In the genomic region with DNA sequence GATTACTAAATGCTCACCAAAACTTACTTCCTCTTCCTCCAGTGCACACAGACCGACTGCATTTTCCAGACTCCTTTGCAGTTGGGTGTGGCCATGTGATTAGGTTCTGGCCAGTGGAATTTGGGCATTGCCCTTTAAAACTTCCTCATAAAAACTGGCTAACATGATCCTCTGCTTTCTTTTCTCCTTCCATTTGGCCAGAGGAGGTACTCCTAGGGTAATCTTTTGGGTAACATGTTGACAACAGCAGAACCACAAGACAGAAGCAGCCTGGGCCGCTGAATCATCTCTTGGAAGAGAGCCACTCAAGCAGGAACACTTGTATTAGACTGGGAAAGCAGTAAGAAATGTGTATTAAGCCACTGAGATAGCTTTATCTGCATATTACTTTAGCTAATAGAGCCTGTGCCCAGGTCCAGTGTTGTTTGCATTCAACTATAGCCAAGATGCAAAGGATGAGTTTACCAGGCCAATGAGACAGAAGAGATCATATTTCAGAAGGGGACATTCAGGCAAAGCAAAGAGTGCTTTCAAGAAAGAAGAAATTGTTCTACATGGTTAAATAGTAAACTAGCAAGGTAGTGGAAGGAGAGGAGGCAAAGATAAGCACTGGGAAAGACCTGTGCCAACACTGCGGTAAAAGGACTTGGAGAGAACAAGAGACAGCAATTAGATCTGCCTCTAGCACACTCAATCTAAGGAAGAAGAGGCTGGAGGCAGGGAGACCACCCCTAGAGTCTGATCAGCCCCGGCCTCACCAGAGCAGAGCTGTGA, we compare ENCODE assay signal across 9 cellular contexts.
A peak's percentile ranks its signal among the peaks of the same experiment; 100 is the strongest.
DNase-seq lines count a peak whose midpoint lies in the region; ATAC-seq, FAIRE-seq and TF ChIP-seq lines count a peak whose summit lies in the region.
"Had no signal": no experiment of that assay in that cellular context is flagged by ENCODE, and none has a peak within 500 bp of the region (broad histone marks: within the 10 kb centered on the region; RNA-seq: fewer than 3 reads in every experiment).

No MANE protein-coding gene starts in this region.

- POLR2A ChIA-PET in IMR-90 (lab: Charles Lee; ENCODE audit: unreplicated experiment) = no interaction called here

- H2AFZ ChIP-seq in IMR-90 (replicated peaks; ENCODE audit: low read length, poor library complexity) = no peak overlapping the region

- no peak overlapping the region for H4K91ac ChIP-seq in IMR-90 (ENCODE audit: insufficient read depth, low read depth, low read length)

- H3K14ac ChIP-seq in IMR-90 (replicated peaks; ENCODE audit: low read depth, low read length) = no peak overlapping the region

- H3K4me3 ChIP-seq in IMR-90 (ENCODE audit: insufficient read depth, low read depth, low read length) = no peak overlapping the region
- H3K4me3 ChIP-seq in astrocyte of the spinal cord (ENCODE audit: low read depth, low read length) = no peak overlapping the region

- in situ Hi-C loops in IMR-90 (cut with MboI; ENCODE audit: low sequenced_read_pairs) (no loop called here), astrocyte of the spinal cord (cut with HindIII; ENCODE audit: low sequenced_read_pairs) (no loop called here)

- no peaks in the 10 kb centered on the region for H3K36me3 ChIP-seq in IMR-90 (ENCODE audit: control insufficient read depth, insufficient read depth, low read length)

- H4K20me1 ChIP-seq in IMR-90 (ENCODE audit: insufficient read depth, low read length) = no peaks in the 10 kb centered on the region

- DNase-seq in IMR-90 (peak; percentile 69), astrocyte of the spinal cord (ENCODE audit: low read depth, low spot score) (peak; percentile 89), left lobe of liver (ENCODE audit: low spot score) (no peak), SW 1271 (lab: John Stamatoyannopoulos, UW) (no peak), HTR-8/SVneo (ENCODE audit: insufficient read length, low spot score) (no peak)
- no peak for DNase-seq in stimulated activated naive CD4-positive, alpha-beta T cell treated with Interleukin-2 at 50 U/mL for 16 hours (lab: John Stamatoyannopoulos, UW)

- H3K9ac ChIP-seq in IMR-90 (ENCODE audit: low read depth, low read length) = no peak overlapping the region

- FAIRE-seq in HTR-8/SVneo (lab: Jason Lieb, UNC) = no peak
- FAIRE-seq: TTC549 had no signal

- no peaks in the 10 kb centered on the region for H3K9me1 ChIP-seq in IMR-90 (ENCODE audit: insufficient read depth, low read length)

- no peak overlapping the region for H3K18ac ChIP-seq in IMR-90 (ENCODE audit: low read depth, low read length)

- TF ChIP-seq RAD21 in IMR-90 (IDR thresholded peaks at IDR 0.05; ENCODE audit: low read length) = no peak

- H3K27ac ChIP-seq in 22Rv1 (peak overlapping the region; percentile 86), IMR-90 (ENCODE audit: insufficient read depth, low read length) (no peak overlapping the region)

- intact Hi-C loops in IMR-90 (cut with micrococcal nuclease) = no loop called here

- H2AK5ac ChIP-seq in IMR-90 (ENCODE audit: low read depth, low read length) = no peak overlapping the region

- no peak overlapping the region; the same call in 1 of the 2 replicates for H3K4me2 ChIP-seq in IMR-90 (ENCODE audit: low read depth, low read length)

- H4K8ac ChIP-seq in IMR-90 (ENCODE audit: low read depth in 2 of 2, low read length in 2 of 2) = no peak overlapping the region

- H2AK9ac ChIP-seq in IMR-90 (replicated peaks; ENCODE audit: low read depth, low read length, poor library complexity) = peak overlapping the region; percentile 40

- no peak overlapping the region for H3K4ac ChIP-seq in IMR-90 (ENCODE audit: low read depth, low read length)

- no peak overlapping the region for H2BK120ac ChIP-seq in IMR-90 (ENCODE audit: low read depth, low read length)

- H3K79me1 ChIP-seq in IMR-90 (ENCODE audit: low read depth in 1 of 2, low read length in 2 of 2) = no peaks in the 10 kb centered on the region

- H3K27me3 ChIP-seq in IMR-90 (ENCODE audit: control insufficient read depth, insufficient read depth, low read length) = no peaks in the 10 kb centered on the region

- no peaks in the 10 kb centered on the region for H3K4me1 ChIP-seq in IMR-90 (ENCODE audit: control insufficient read depth, insufficient read depth, low read length)

- H3K56ac ChIP-seq in IMR-90 (ENCODE audit: extremely low read depth, insufficient read depth, low read length) = no peak overlapping the region

- H4K5ac ChIP-seq in IMR-90 (ENCODE audit: low read depth, low read length) = no peak overlapping the region

- BruUV-seq in IMR-90 (replicated peaks; lab: Mats Ljungman, UMichigan) = no TSS peak

- H2BK5ac ChIP-seq in IMR-90 (ENCODE audit: low read depth, low read length, poor library complexity, severe bottlenecking) = no peak overlapping the region

- H2BK15ac ChIP-seq in IMR-90 (ENCODE audit: low read depth, low read length) = no peak overlapping the region

- dilution Hi-C loops in IMR-90 (cut with HindIII; ENCODE audit: low sequenced_read_pairs, unreplicated experiment) = no loop called here

- no peaks in the 10 kb centered on the region for H3K9me3 ChIP-seq in IMR-90 (ENCODE audit: control insufficient read depth, insufficient read depth, low read length)

- CTCF ChIA-PET in IMR-90 (lab: Yijun Ruan, JAX) = no interaction called here

- ATAC-seq in IMR-90 (ENCODE audit: low read depth) (peak; percentile 81), left lobe of liver (peak; percentile 25), GM18858 (IDR thresholded peaks at IDR 0.05; ENCODE audit: unreplicated experiment) (no peak)

- no peak for TF ChIP-seq CTCF in 22Rv1 (IDR thresholded peaks at IDR 0.05)
- no peak for TF ChIP-seq CTCF in IMR-90 (conservative IDR thresholded peaks at IDR 0.05; ENCODE audit: low read depth, low read length)
- no peak for TF ChIP-seq CTCF in astrocyte of the spinal cord (IDR thresholded peaks at IDR 0.05; ENCODE audit: low read depth, low read length)

- no peak overlapping the region for H3K23ac ChIP-seq in IMR-90 (ENCODE audit: low read depth, low read length)

- TF ChIP-seq POLR2A in IMR-90 (IDR thresholded peaks at IDR 0.05; ENCODE audit: low read depth, low read length) = no peak

- 0% methylated on average over 1 of the region's 4 CpGs; no CpG with 5 or more reads in 1 of the 2 experiments for WGBS in IMR-90 (ENCODE audit: extremely low coverage in 2 of 2, insufficient read length in 1 of 2), 2 experiments

- H2BK20ac ChIP-seq in IMR-90 (ENCODE audit: low read depth, low read length) = no peak overlapping the region

TF ChIP-seq in IMR-90, 13 proteins besides CTCF, POLR2A, EP300 and RAD21:
- no peak for TF ChIP-seq CHD1 (IDR thresholded peaks at IDR 0.05; ENCODE audit: low read depth, low read length)
- no peak for TF ChIP-seq MAZ (IDR thresholded peaks at IDR 0.05; ENCODE audit: borderline replicate concordance, low read depth, low read length)
- TF ChIP-seq, protein P1, sequence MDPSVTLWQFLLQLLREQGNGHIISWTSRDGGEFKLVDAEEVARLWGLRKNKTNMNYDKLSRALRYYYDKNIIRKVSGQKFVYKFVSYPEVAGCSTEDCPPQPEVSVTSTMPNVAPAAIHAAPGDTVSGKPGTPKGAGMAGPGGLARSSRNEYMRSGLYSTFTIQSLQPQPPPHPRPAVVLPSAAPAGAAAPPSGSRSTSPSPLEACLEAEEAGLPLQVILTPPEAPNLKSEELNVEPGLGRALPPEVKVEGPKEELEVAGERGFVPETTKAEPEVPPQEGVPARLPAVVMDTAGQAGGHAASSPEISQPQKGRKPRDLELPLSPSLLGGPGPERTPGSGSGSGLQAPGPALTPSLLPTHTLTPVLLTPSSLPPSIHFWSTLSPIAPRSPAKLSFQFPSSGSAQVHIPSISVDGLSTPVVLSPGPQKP (IDR thresholded peaks at IDR 0.05; ENCODE audit: borderline replicate concordance, low read depth, low read length) = no peak
- TF ChIP-seq MAFK (IDR thresholded peaks at IDR 0.05; ENCODE audit: low read depth, low read length) = no peak

Comparison
In these comparisons a context has a peak if more than half of its experiments do, and no peak if none do; other contexts are left out.
1. DNase-seq: peak in IMR-90 (single experiment) and astrocyte of the spinal cord (single experiment); none in left lobe of liver (single experiment), SW 1271 (0 of 2), stimulated activated naive CD4-positive, alpha-beta T cell treated with Interleukin-2 at 50 U/mL for 16 hours (single experiment) and HTR-8/SVneo (single experiment).